ENCODE assay signal across 22 cellular contexts in genomic region chr2:151027147-151027546, GRCh38.
DNase-seq lines count a peak whose midpoint lies in the region; ATAC-seq, FAIRE-seq and TF ChIP-seq lines count a peak whose summit lies in the region.
"Had no signal": no experiment of that assay in that cellular context is flagged by ENCODE, and none has a peak within 500 bp of the region (broad histone marks: within the 10 kb centered on the region; RNA-seq: fewer than 3 reads in every experiment).

No MANE protein-coding gene starts in this region.

- WGBS in GM12878 (ENCODE audit: insufficient coverage, insufficient replicate concordance, low lambda C conversion rate, missing lambda C conversion rate): 59% methylated on average over 6 of the region's 6 CpGs

- RAD21 ChIA-PET in GM12878 (lab: Charles Lee; ENCODE audit: unreplicated experiment): no interaction called here

- in situ Hi-C loops in GM12878 (cut with MboI): no loop called here

- ATAC-seq in GM12878: peak; percentile 44; the same call in 2 of the 3 replicates
- peak; percentile 36 for ATAC-seq in left ventricle myocardium superior
- peak; percentile 46 for ATAC-seq in upper lobe of right lung
- ATAC-seq: K562, PC-3 had no signal

- FAIRE-seq in GM12878 (lab: Jason Lieb, UNC): peak; percentile 49
- FAIRE-seq: A204.1, K562 had no signal

- TF ChIP-seq CTCF in cardiac muscle cell (IDR thresholded peaks at IDR 0.05; ENCODE audit: low read depth, low read length) (no peak), left ventricle myocardium inferior (IDR thresholded peaks at IDR 0.05; ENCODE audit: borderline replicate concordance) (no peak), GM12878 (IDR thresholded peaks at IDR 0.05 in 2 of 3, conservative IDR thresholded peaks at IDR 0.05 in 1 of 3; ENCODE audit: control insufficient read depth in 2 of 3, extremely low read depth in 1 of 3, insufficient read depth in 1 of 3, low read depth in 3 of 3, low read length in 3 of 3) (no peak), upper lobe of right lung (IDR thresholded peaks at IDR 0.05) (no peak), GM10248 (IDR thresholded peaks at IDR 0.05; ENCODE audit: control extremely low read depth, extremely low read depth, low read depth, missing control alignments) (no peak), colonic mucosa (IDR thresholded peaks at IDR 0.05) (no peak)

- no peak overlapping the region for H3K4me3 ChIP-seq in cardiac muscle cell
- no peak overlapping the region for H3K4me3 ChIP-seq in left ventricle myocardium inferior
- H3K4me3 ChIP-seq in GM12878: no peak overlapping the region
- no peak overlapping the region for H3K4me3 ChIP-seq in upper lobe of right lung
- H3K4me3 ChIP-seq in colonic mucosa: no peak overlapping the region
- H3K4me3 ChIP-seq: K562, SJCRH30 had no signal

- H3K9ac ChIP-seq in GM12878 (ENCODE audit: control insufficient read depth, insufficient read depth, low read length) (no peak overlapping the region), colonic mucosa (ENCODE audit: low read depth in 2 of 2, low read length in 2 of 2) (no peak overlapping the region)

- TF ChIP-seq EP300 in GM12878 (IDR thresholded peaks at IDR 0.05; ENCODE audit: borderline replicate concordance in 1 of 2, control insufficient read depth in 1 of 2, low read depth in 2 of 2, low read length in 2 of 2): no peak

- POLR2A ChIA-PET in GM12878 (lab: Charles Lee) (no interaction called here), GM10248 (lab: Yijun Ruan, JAX) (no interaction called here)

- CTCF ChIA-PET in GM12878 (lab: Yijun Ruan, JAX) (no interaction called here), GM10248 (lab: Yijun Ruan, JAX) (no interaction called here)

- H3K4me1 ChIP-seq in cardiac muscle cell (ENCODE audit: low read depth): no peaks in the 10 kb centered on the region
- no peaks in the 10 kb centered on the region for H3K4me1 ChIP-seq in left ventricle myocardium inferior
- no peaks in the 10 kb centered on the region for H3K4me1 ChIP-seq in GM12878 (ENCODE audit: control insufficient read depth, insufficient read depth, low read length)
- H3K4me1 ChIP-seq in upper lobe of right lung: peaks cover 4% of the 10 kb centered on the region
- no peaks in the 10 kb centered on the region for H3K4me1 ChIP-seq in colonic mucosa
- H3K4me1 ChIP-seq: BE2C, Caco-2, SJCRH30 had no signal

- no peak overlapping the region for H2AFZ ChIP-seq in GM12878 (ENCODE audit: control insufficient read depth, low read depth, low read length)

- no peaks in the 10 kb centered on the region for H3K79me2 ChIP-seq in GM12878 (ENCODE audit: control insufficient read depth, insufficient read depth, low read length)

- TF ChIP-seq POLR2A in GM12878 (IDR thresholded peaks at IDR 0.05; ENCODE audit: low read depth, low read length): no peak

- H3K27me3 ChIP-seq in cardiac muscle cell: no peaks in the 10 kb centered on the region
- H3K27me3 ChIP-seq in left ventricle myocardium inferior (ENCODE audit: low read depth): no peaks in the 10 kb centered on the region
- H3K27me3 ChIP-seq in GM12878 (replicated peaks in 1 of 2; ENCODE audit: control insufficient read depth in 2 of 2, insufficient read depth in 2 of 2, low read length in 1 of 2): no peaks in the 10 kb centered on the region
- H3K27me3 ChIP-seq in upper lobe of right lung: no peaks in the 10 kb centered on the region
- H3K27me3 ChIP-seq in colonic mucosa: no peaks in the 10 kb centered on the region
- H3K27me3 ChIP-seq: BE2C, SJCRH30 had no signal

- no peak overlapping the region for H3K4me2 ChIP-seq in GM12878 (ENCODE audit: control insufficient read depth, insufficient read depth)

- intact Hi-C loops in left ventricle myocardium inferior (cut with micrococcal nuclease) (no loop called here), GM12878 (cut with micrococcal nuclease; ENCODE audit: unreplicated experiment) (no loop called here), left ventricle myocardium superior (cut with micrococcal nuclease) (no loop called here), upper lobe of right lung (cut with DNase I) (no loop called here), colonic mucosa (cut with DNase I) (no loop called here)

- H3K9me3 ChIP-seq in cardiac muscle cell (ENCODE audit: low read depth) (no peaks in the 10 kb centered on the region), left ventricle myocardium inferior (replicated peaks) (no peaks in the 10 kb centered on the region), GM12878 (replicated peaks; ENCODE audit: control insufficient read depth, insufficient read depth, low read length) (no peaks in the 10 kb centered on the region), upper lobe of right lung (no peaks in the 10 kb centered on the region), colonic mucosa (no peaks in the 10 kb centered on the region)
- H3K9me3 ChIP-seq: BE2C, Caco-2, SJCRH30 had no signal

- peak overlapping the region; percentile 4 for H3K27ac ChIP-seq in cardiac muscle cell
- no peak overlapping the region for H3K27ac ChIP-seq in left ventricle myocardium inferior (replicated peaks)
- H3K27ac ChIP-seq in GM12878 (ENCODE audit: control insufficient read depth, insufficient read depth): no peak overlapping the region
- no peak overlapping the region for H3K27ac ChIP-seq in upper lobe of right lung
- no peak overlapping the region for H3K27ac ChIP-seq in colonic mucosa
- H3K27ac ChIP-seq: RWPE1, SJCRH30 had no signal

- TF ChIP-seq RAD21 in GM12878 (IDR thresholded peaks at IDR 0.05; ENCODE audit: insufficient read depth, low read depth, low read length): no peak

- DNase-seq in cardiac muscle cell (ENCODE audit: low read depth in 1 of 2, low spot score in 1 of 2): peak; percentile 34 to 83
- no peak for DNase-seq in left ventricle myocardium inferior
- no peak for DNase-seq in GM12878 (ENCODE audit: low read depth, low spot score)
- DNase-seq in left ventricle myocardium superior: no peak
- DNase-seq in upper lobe of right lung: no peak
- DNase-seq in RPMI8226: no peak
- no peak for DNase-seq in GM10248 (ENCODE audit: extremely low spot score)
- no peak for DNase-seq in colonic mucosa
- DNase-seq: BE2C; Caco-2; CD4-positive, CD25-positive, alpha-beta regulatory T cell; GDM1; GOT3; NCI-H1417 treated with DMSO at 0.1 percent for 48 hours; NCI-H1930; NCI-H226; NCI-H524 treated with DMSO at 0.1 percent for 48 hours; PC-3; SJCRH30 had no signal

- SMC1A ChIA-PET in GM12878 (lab: Charles Lee; ENCODE audit: uncharacterized antibody, unreplicated experiment): no interaction called here

- no peaks in the 10 kb centered on the region for H4K20me1 ChIP-seq in GM12878 (ENCODE audit: control insufficient read depth, insufficient read depth)

- H3K36me3 ChIP-seq in cardiac muscle cell (no peaks in the 10 kb centered on the region), left ventricle myocardium inferior (no peaks in the 10 kb centered on the region), GM12878 (ENCODE audit: control insufficient read depth in 2 of 2, insufficient read depth in 2 of 2, low read length in 1 of 2) (no peaks in the 10 kb centered on the region), upper lobe of right lung (no peaks in the 10 kb centered on the region), colonic mucosa (no peaks in the 10 kb centered on the region)
- H3K36me3 ChIP-seq: BE2C, SJCRH30 had no signal

- BruUV-seq in GM12878 (replicated peaks; lab: Mats Ljungman, UMichigan): no TSS peak

TF ChIP-seq in GM12878, 131 proteins besides CTCF, POLR2A, EP300 and RAD21:
- TF ChIP-seq TBL1XR1 (IDR thresholded peaks at IDR 0.05; ENCODE audit: low read depth, low read length) (no peak), TCF7 (IDR thresholded peaks at IDR 0.05; ENCODE audit: borderline replicate concordance) (no peak), NR2F1 (conservative IDR thresholded peaks at IDR 0.05) (peak; percentile 69), EED (IDR thresholded peaks at IDR 0.05; ENCODE audit: low read depth) (no peak), MTA2 (IDR thresholded peaks at IDR 0.05; ENCODE audit: low read depth) (peak; percentile 56; the same call in 1 of the 2 replicates)
TF ChIP-seq in GM12878: peak in this region for 2.

Comparison
In these comparisons a context has a peak if more than half of its experiments do, and no peak if none do; other contexts are left out.
1. DNase-seq: peak in cardiac muscle cell (2 of 2); none in left ventricle myocardium inferior (single experiment), GM12878 (single experiment), left ventricle myocardium superior (single experiment), upper lobe of right lung (single experiment), RPMI8226 (single experiment), GM10248 (single experiment) and colonic mucosa (single experiment).
2. Peak in every context shown above with its lines, with median percentiles within 50 percentile points of each other: ATAC-seq.